20 cellular contexts compared by ENCODE assay signal in the genomic region with DNA sequence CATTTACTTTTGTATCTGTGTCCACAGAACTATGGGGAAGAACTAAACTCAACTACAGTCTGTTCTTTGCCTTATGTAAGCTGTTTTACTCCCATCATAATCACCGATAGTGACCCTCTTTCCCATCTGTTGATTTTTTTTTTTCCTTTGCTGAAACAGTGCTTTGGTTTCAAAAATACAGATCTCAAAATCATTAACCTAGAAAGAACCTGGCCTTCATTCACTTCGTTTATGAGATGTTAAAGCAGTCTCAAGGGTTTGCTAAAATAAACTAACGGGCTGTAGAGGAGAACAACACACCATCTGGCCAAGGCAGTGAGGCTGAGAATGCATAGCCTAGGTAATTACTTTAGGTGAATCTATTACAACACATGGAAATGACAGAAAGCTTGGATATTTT.
DNase-seq lines count a peak whose midpoint lies in the region; ATAC-seq and TF ChIP-seq lines count a peak whose summit lies in the region.
"Had no signal": no experiment of that assay in that cellular context is flagged by ENCODE, and none has a peak within 500 bp of the region (broad histone marks: within the 10 kb centered on the region; RNA-seq: fewer than 3 reads in every experiment).

No MANE protein-coding gene starts in this region.

- POLR2A ChIA-PET in RWPE1 (lab: Yijun Ruan, JAX; ENCODE audit: low non-redundant PET): no interaction called here
- POLR2A ChIA-PET in activated CD8-positive, alpha-beta T cell treated with anti-CD3 and anti-CD28 coated beads for 36 hours (lab: Charles Lee): no interaction called here

- TF ChIP-seq CTCF in foreskin fibroblast (IDR thresholded peaks at IDR 0.05; ENCODE audit: low read depth, low read length) (no peak), RWPE1 (conservative IDR thresholded peaks at IDR 0.05; ENCODE audit: low read depth) (no peak)
- TF ChIP-seq CTCF in activated CD8-positive, alpha-beta T cell treated with anti-CD3 and anti-CD28 coated beads for 36 hours (IDR thresholded peaks at IDR 0.05): no peak

- H3K27me3 Mint-ChIP-seq in activated CD8-positive, alpha-beta T cell treated with anti-CD3 and anti-CD28 coated beads for 36 hours: no peaks in the 10 kb centered on the region
- H3K27me3 Mint-ChIP-seq: CD4-positive, alpha-beta memory T cell had no signal

- CTCF ChIA-PET in RWPE1 (lab: Yijun Ruan, JAX): interaction anchor here (0.6 to 0.7 kb wide), 2 partner anchors 12 to 276 kb away, joined by 4 to 5 read pairs; no protein-coding TSS in a partner anchor
- CTCF ChIA-PET in activated CD8-positive, alpha-beta T cell treated with anti-CD3 and anti-CD28 coated beads for 36 hours (lab: Charles Lee): no interaction called here

- no peak for ATAC-seq in activated CD8-positive, alpha-beta T cell treated with anti-CD3 and anti-CD28 coated beads for 36 hours
- ATAC-seq: A549, HepG2 had no signal

- H3K4me3 Mint-ChIP-seq in activated CD8-positive, alpha-beta T cell treated with anti-CD3 and anti-CD28 coated beads for 36 hours: no peak overlapping the region
- H3K4me3 Mint-ChIP-seq: CD4-positive, alpha-beta memory T cell; HFFc6 had no signal

- peaks cover 8% of the 10 kb centered on the region for H3K9me3 Mint-ChIP-seq in activated CD8-positive, alpha-beta T cell treated with anti-CD3 and anti-CD28 coated beads for 36 hours
- H3K9me3 Mint-ChIP-seq: HFFc6 had no signal

- no peak overlapping the region for H3K4me3 ChIP-seq in foreskin fibroblast (ENCODE audit: low read depth in 1 of 2, low read length in 2 of 2)
- H3K4me3 ChIP-seq: A549 had no signal

- H3K27ac Mint-ChIP-seq in activated CD8-positive, alpha-beta T cell treated with anti-CD3 and anti-CD28 coated beads for 36 hours: no peak overlapping the region
- H3K27ac Mint-ChIP-seq: CD4-positive, alpha-beta memory T cell; HFFc6 had no signal

- H3K27ac ChIP-seq in RWPE1: no peak overlapping the region
- H3K27ac ChIP-seq: A549 had no signal

- DNase-seq in NCI-H748 (lab: John Stamatoyannopoulos, UW; ENCODE audit: unreplicated experiment) (peak; percentile 16), NCI-H748 treated with DMSO at 0.1 percent for 48 hours (lab: John Stamatoyannopoulos, UW) (no peak), NCI-H2171 (lab: John Stamatoyannopoulos, UW) (peak; percentile 46), cerebellum (ENCODE audit: low spot score) (peak; percentile 9), foreskin fibroblast (no peak), RWPE1 (ENCODE audit: low spot score) (no peak)
- DNase-seq in activated CD8-positive, alpha-beta T cell treated with anti-CD3 and anti-CD28 coated beads for 36 hours: no peak
- DNase-seq: CD4-positive, alpha-beta memory T cell; DND-41; H7; HFFc6; KG1; NCI-H1417 treated with DMSO at 0.1 percent for 48 hours; NCI-H226; NCI-H526; OCI-M1; SIG-M5; T-helper 1 cell had no signal

- intact Hi-C loops in activated CD8-positive, alpha-beta T cell treated with anti-CD3 and anti-CD28 coated beads for 36 hours (cut with micrococcal nuclease): no loop called here

- H3K4me1 Mint-ChIP-seq in activated CD8-positive, alpha-beta T cell treated with anti-CD3 and anti-CD28 coated beads for 36 hours (ENCODE audit: low read depth): no peaks in the 10 kb centered on the region
- H3K4me1 Mint-ChIP-seq: CD4-positive, alpha-beta memory T cell had no signal

- no peaks in the 10 kb centered on the region for H3K36me3 Mint-ChIP-seq in activated CD8-positive, alpha-beta T cell treated with anti-CD3 and anti-CD28 coated beads for 36 hours (ENCODE audit: low read depth)
- H3K36me3 Mint-ChIP-seq: CD4-positive, alpha-beta memory T cell had no signal

Comparison
In these comparisons a context has a peak if more than half of its experiments do, and no peak if none do; other contexts are left out.
1. DNase-seq: peak in NCI-H748 (single experiment), NCI-H2171 (single experiment) and cerebellum (single experiment); none in NCI-H748 treated with DMSO at 0.1 percent for 48 hours (single experiment), foreskin fibroblast (0 of 2), RWPE1 (single experiment) and activated CD8-positive, alpha-beta T cell treated with anti-CD3 and anti-CD28 coated beads for 36 hours (single experiment).